32 cellular contexts compared by ENCODE assay signal in genomic region chr22:39133871-39134270, GRCh38. TPM values are rescaled to one million over a fixed set of nuclear protein-coding genes. Genes with fewer than 3 reads are reported as not detected.
"Had no signal": no experiment of that assay in that cellular context is flagged by ENCODE, and none has a peak within 500 bp of the region (broad histone marks: within the 10 kb centered on the region; RNA-seq: fewer than 3 reads in every experiment).

No MANE protein-coding gene starts in this region.

- H3K4me3 Mint-ChIP-seq: activated CD4-positive, alpha-beta memory T cell treated with anti-CD3 and anti-CD28 coated beads, Interleukin-2, amount 10 ng/mL, durations not matched to agents 7 days and 5 days; activated CD4-positive, alpha-beta T cell treated with anti-CD3 and anti-CD28 coated beads for 36 hours; activated naive CD4-positive, alpha-beta T cell treated with anti-CD3 and anti-CD28 coated beads, Interleukin-2, amount 50 U/mL, for 24 hours; activated naive CD8-positive, alpha-beta T cell treated with anti-CD3 and anti-CD28 coated beads, Interleukin-2, amount 50 U/mL, for 24 hours; activated T-helper 17 cell treated with anti-CD3 and anti-CD28 coated beads, Interleukin-2, amount 50 U/mL, for 72 hours; brain; IgD-negative memory B cell had no signal

- DNase-seq: activated CD4-positive, alpha-beta memory T cell treated with anti-CD3 and anti-CD28 coated beads, Interleukin-2, amount 10 ng/mL, durations not matched to agents 7 days and 5 days; activated CD4-positive, alpha-beta T cell treated with anti-CD3 and anti-CD28 coated beads for 36 hours; activated CD4-positive, alpha-beta T cell treated with anti-CD3 and anti-CD28 coated beads, Interleukin-2, amount 50 U/mL, for 1 hour; activated naive CD4-positive, alpha-beta T cell; activated naive CD8-positive, alpha-beta T cell treated with anti-CD3 and anti-CD28 coated beads, Interleukin-2, amount 50 U/mL, for 24 hours; activated T-cell treated with anti-CD3 and anti-CD28 coated beads for 4 hours; activated T-cell treated with anti-CD3 and anti-CD28 coated beads, Interleukin-2, amount 50 U/mL, for 48 hours; amniotic stem cell; KG1; NCI-H1048; NCI-H1417; NCI-H2029; NCI-H2107; NCI-H2171 treated with DMSO at 0.1 percent for 48 hours; NCI-H345; NCI-H510A; NCI-H526 treated with DMSO at 0.1 percent for 48 hours; NCI-H82; NK-92 treated with Interleukin-12 subunit alpha and Interleukin-12 subunit beta, amount 100 ng/mL, for 24 hours; OCI-M1; Right ventricle myocardium superior; RPMI8226; SJCRH30; SK-N-SH; T-helper 1 cell; WERI-Rb-1 had no signal

- H3K9ac ChIP-seq: SK-N-SH had no signal

- H3K9me3 ChIP-seq: SJCRH30, SK-N-SH had no signal

- ATAC-seq: activated CD4-positive, alpha-beta T cell treated with anti-CD3 and anti-CD28 coated beads for 36 hours; activated naive CD8-positive, alpha-beta T cell treated with anti-CD3 and anti-CD28 coated beads, Interleukin-2, amount 50 U/mL, for 24 hours; activated T-helper 17 cell treated with anti-CD3 and anti-CD28 coated beads, Interleukin-2, amount 50 U/mL, for 72 hours; Panc1 had no signal

- H3K27ac ChIP-seq: SJCRH30, WERI-Rb-1 had no signal

- H3K4me2 ChIP-seq: SK-N-SH had no signal

- H3K4me1 Mint-ChIP-seq: activated CD4-positive, alpha-beta memory T cell treated with anti-CD3 and anti-CD28 coated beads, Interleukin-2, amount 10 ng/mL, durations not matched to agents 7 days and 5 days; activated naive CD4-positive, alpha-beta T cell treated with anti-CD3 and anti-CD28 coated beads, Interleukin-2, amount 50 U/mL, for 24 hours; activated T-helper 17 cell treated with anti-CD3 and anti-CD28 coated beads, Interleukin-2, amount 50 U/mL, for 72 hours had no signal

- H3K4me3 ChIP-seq: SJCRH30 had no signal

- H3K4me1 ChIP-seq: SJCRH30 had no signal

- H3K27me3 ChIP-seq: SJCRH30 had no signal

- H3K36me3 ChIP-seq: SJCRH30, WERI-Rb-1 had no signal

- H3K27me3 Mint-ChIP-seq: activated CD4-positive, alpha-beta memory T cell treated with anti-CD3 and anti-CD28 coated beads, Interleukin-2, amount 10 ng/mL, durations not matched to agents 7 days and 5 days; activated CD4-positive, alpha-beta T cell treated with anti-CD3 and anti-CD28 coated beads for 36 hours; activated naive CD4-positive, alpha-beta T cell treated with anti-CD3 and anti-CD28 coated beads, Interleukin-2, amount 50 U/mL, for 24 hours; activated naive CD8-positive, alpha-beta T cell treated with anti-CD3 and anti-CD28 coated beads, Interleukin-2, amount 50 U/mL, for 24 hours; activated T-helper 17 cell treated with anti-CD3 and anti-CD28 coated beads, Interleukin-2, amount 50 U/mL, for 72 hours; brain; IgD-negative memory B cell had no signal

- H3K9me3 Mint-ChIP-seq: activated CD4-positive, alpha-beta memory T cell treated with anti-CD3 and anti-CD28 coated beads, Interleukin-2, amount 10 ng/mL, durations not matched to agents 7 days and 5 days; activated naive CD4-positive, alpha-beta T cell treated with anti-CD3 and anti-CD28 coated beads, Interleukin-2, amount 50 U/mL, for 24 hours; activated naive CD8-positive, alpha-beta T cell treated with anti-CD3 and anti-CD28 coated beads, Interleukin-2, amount 50 U/mL, for 24 hours; activated T-helper 17 cell treated with anti-CD3 and anti-CD28 coated beads, Interleukin-2, amount 50 U/mL, for 72 hours had no signal

- H3K27ac Mint-ChIP-seq: activated CD4-positive, alpha-beta memory T cell treated with anti-CD3 and anti-CD28 coated beads, Interleukin-2, amount 10 ng/mL, durations not matched to agents 7 days and 5 days; activated CD4-positive, alpha-beta T cell treated with anti-CD3 and anti-CD28 coated beads for 36 hours; activated naive CD4-positive, alpha-beta T cell treated with anti-CD3 and anti-CD28 coated beads, Interleukin-2, amount 50 U/mL, for 24 hours; activated naive CD8-positive, alpha-beta T cell treated with anti-CD3 and anti-CD28 coated beads, Interleukin-2, amount 50 U/mL, for 24 hours; activated T-helper 17 cell treated with anti-CD3 and anti-CD28 coated beads, Interleukin-2, amount 50 U/mL, for 72 hours; brain had no signal

- H3K36me3 Mint-ChIP-seq: brain had no signal

RNA-seq across cellular contexts. Expression of gene APOBEC3H, which starts 36.8 kb away (rescaled TPM):
- total RNA-seq: M059J, Right ventricle myocardium superior, SJCRH30 had no signal

RNA-seq across cellular contexts. Expression of gene APOBEC3G, which starts 56.8 kb away (rescaled TPM):
- total RNA-seq: SJCRH30 had no signal
